15 cellular contexts compared by ENCODE assay signal in the genomic region with DNA sequence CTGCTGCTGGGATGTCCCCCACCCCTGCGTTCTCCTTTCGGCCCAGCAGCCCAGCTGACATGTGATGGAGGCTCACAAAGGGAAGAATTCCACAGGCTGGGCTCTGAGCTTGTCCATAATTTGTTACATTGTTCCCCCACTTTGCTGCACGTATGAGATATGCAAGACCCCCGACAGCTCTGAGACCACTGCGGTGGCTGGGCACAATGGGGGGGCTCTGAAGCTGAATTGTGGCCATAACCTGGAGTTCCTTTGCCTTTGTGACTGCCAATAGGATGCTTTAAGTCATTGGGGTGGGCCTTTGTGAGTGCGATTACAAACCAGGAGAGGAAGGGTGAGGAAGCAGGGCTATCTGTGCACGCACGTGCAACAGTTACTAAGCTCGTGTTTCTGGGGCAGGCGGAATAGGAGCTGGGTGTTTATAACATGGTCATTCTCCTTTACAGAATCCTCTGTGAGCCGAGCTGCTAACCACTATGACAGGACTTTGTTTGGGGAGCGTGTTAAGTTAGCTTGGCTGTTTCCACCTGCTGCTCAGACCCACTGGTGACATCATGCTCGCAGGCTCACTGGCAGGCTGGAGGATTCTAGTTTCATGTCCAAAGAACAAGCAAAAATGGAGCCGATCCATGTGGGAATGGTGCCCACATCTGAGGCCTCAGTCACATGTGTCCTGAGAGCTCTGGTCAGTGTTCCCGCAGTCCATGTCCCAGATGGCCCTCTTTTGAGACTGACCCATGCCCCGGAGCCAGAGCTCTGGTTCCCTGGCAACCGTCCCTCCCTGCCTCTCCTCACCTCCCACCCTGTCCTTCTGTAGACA.
DNase-seq lines count a peak whose midpoint lies in the region; ATAC-seq and TF ChIP-seq lines count a peak whose summit lies in the region.
"Had no signal": no experiment of that assay in that cellular context is flagged by ENCODE, and none has a peak within 500 bp of the region (broad histone marks: within the 10 kb centered on the region; RNA-seq: fewer than 3 reads in every experiment).

No MANE protein-coding gene starts in this region.

- no peaks in the 10 kb centered on the region for H3K36me3 ChIP-seq in ovary
- H3K36me3 ChIP-seq: BLaER1 treated with 17β-estradiol and CSF1 and Interleukin-3, amounts not matched to agents 10 nM and 100 nM; colonic mucosa; gastroesophageal sphincter had no signal

- no peak for TF ChIP-seq EP300 in ovary (IDR thresholded peaks at IDR 0.05)

- H3K9me3 ChIP-seq in ovary: no peaks in the 10 kb centered on the region
- H3K9me3 ChIP-seq: BLaER1 treated with 17β-estradiol and CSF1 and Interleukin-3, amounts not matched to agents 10 nM and 100 nM; colonic mucosa; gastroesophageal sphincter had no signal

- no peak for ATAC-seq in HG02970 (IDR thresholded peaks at IDR 0.05; ENCODE audit: low FRiP score, unreplicated experiment)
- ATAC-seq: gastroesophageal sphincter; stimulated activated naive B cell treated with anti-CD40 and anti-IgM and Interleukin-4, amounts not matched to agents 10 μg/mL and 1 μg/mL and 100 μg/mL, for 72 hours had no signal

- DNase-seq in C1 segment of cervical spinal cord (lab: John Stamatoyannopoulos, UW) (peak in 13 of 14 donors; percentile 3 to 77 (median 60)), amygdala (lab: John Stamatoyannopoulos, UW) (peak in 51 of 56 donors; percentile 13 to 87 (median 59)), hippocampal formation (lab: John Stamatoyannopoulos, UW) (peak; percentile 42 to 74), ovary (peak in 4 of 5 donors; percentile 22 to 49 (median 32)), HUDEP-2 (lab: John Stamatoyannopoulos, UW; ENCODE audit: unreplicated experiment in 76 of 76) (no peak), HuH-7 (ENCODE audit: low spot score) (no peak), GM19240 (ENCODE audit: insufficient read length, low spot score) (no peak)
- DNase-seq: activated CD4-positive, CD25-positive, alpha-beta regulatory T cell; colonic mucosa; KG1; NCI-H345; stimulated activated naive B cell treated with anti-CD40 and anti-IgM and Interleukin-4, amounts not matched to agents 10 μg/mL and 1 μg/mL and 100 μg/mL, for 72 hours had no signal

- H3K27me3 ChIP-seq in ovary: no peaks in the 10 kb centered on the region
- H3K27me3 ChIP-seq: BLaER1 treated with 17β-estradiol and CSF1 and Interleukin-3, amounts not matched to agents 10 nM and 100 nM; colonic mucosa; gastroesophageal sphincter had no signal

- no peak for TF ChIP-seq CTCF in ovary (IDR thresholded peaks at IDR 0.05)

- intact Hi-C loops in ovary (cut with DNase I): no loop called here

- no peaks in the 10 kb centered on the region for H3K4me1 ChIP-seq in ovary (ENCODE audit: insufficient read depth)
- H3K4me1 ChIP-seq: BLaER1 treated with 17β-estradiol and CSF1 and Interleukin-3, amounts not matched to agents 10 nM and 100 nM; colonic mucosa; gastroesophageal sphincter had no signal

- H3K4me3 ChIP-seq in ovary: no peak overlapping the region
- H3K4me3 ChIP-seq: BLaER1 treated with 17β-estradiol and CSF1 and Interleukin-3, amounts not matched to agents 10 nM and 100 nM; colonic mucosa; gastroesophageal sphincter had no signal

- no peak overlapping the region for H3K27ac ChIP-seq in ovary
- H3K27ac ChIP-seq: BLaER1 treated with 17β-estradiol and CSF1 and Interleukin-3, amounts not matched to agents 10 nM and 100 nM; colonic mucosa; gastroesophageal sphincter had no signal

- no peak for TF ChIP-seq POLR2A in ovary (IDR thresholded peaks at IDR 0.05)

- WGBS in ovary, 3 donors: 67 to 72% (median 71%) methylated on average over 17 of the region's 17 CpGs

Comparison
In these comparisons a context has a peak if more than half of its experiments do, and no peak if none do; other contexts are left out.
1. DNase-seq: peak in C1 segment of cervical spinal cord (13 of 14), amygdala (51 of 56), hippocampal formation (2 of 2) and ovary (4 of 5); none in HUDEP-2 (0 of 76), HuH-7 (single experiment) and GM19240 (single experiment).